ENCODE assay signal across 32 cellular contexts in genomic region chr11:118881130-118881717, GRCh38. TPM values are rescaled to one million over a fixed set of nuclear protein-coding genes. Genes with fewer than 3 reads are reported as not detected.
DNase-seq lines count a peak whose midpoint lies in the region; ATAC-seq lines count a peak whose summit lies in the region.
"Had no signal": no experiment of that assay in that cellular context is flagged by ENCODE, and none has a peak within 500 bp of the region (broad histone marks: within the 10 kb centered on the region; RNA-seq: fewer than 3 reads in every experiment).

No MANE protein-coding gene starts in this region.

- H3K4me3 ChIP-seq in CD4-positive, CD25-positive, alpha-beta regulatory T cell (ENCODE audit: low read depth, low read length): no peak overlapping the region
- H3K4me3 ChIP-seq: body of pancreas, esophagus muscularis mucosa, SK-N-MC, smooth muscle cell, stomach, tibial nerve had no signal

- intact Hi-C loops in sciatic nerve (cut with DNase I): no loop called here

- H3K27me3 Mint-ChIP-seq in CD4-positive, CD25-positive, alpha-beta regulatory T cell: peaks cover 4% of the 10 kb centered on the region
- H3K27me3 Mint-ChIP-seq in T-cell: no peaks in the 10 kb centered on the region

- peak; percentile 65 for DNase-seq in activated CD4-positive, alpha-beta T cell treated with anti-CD3 and anti-CD28 coated beads for 48 hours
- DNase-seq in activated CD4-positive, alpha-beta T cell treated with anti-CD3 and anti-CD28 coated beads for 4 hours: no peak
- DNase-seq in CD4-positive, CD25-positive, alpha-beta regulatory T cell: no peak
- DNase-seq in T-cell (no peak), iris pigment epithelial cell (ENCODE audit: low read depth) (peak; percentile 30), sciatic nerve (ENCODE audit: low spot score) (no peak), NCI-H2107 (lab: John Stamatoyannopoulos, UW) (no peak)
- DNase-seq: activated CD4-positive, CD25-positive, alpha-beta regulatory T cell; AML-193; body of pancreas; COR-L47; DMS79 treated with DMSO at 0.1 percent for 48 hours; effector CD8-positive, alpha-beta T cell; hippocampal formation; KBM-7; MM.1S; NCI-H146; NCI-H2171; NCI-H524 treated with DMSO at 0.1 percent for 48 hours; RPMI8226; stimulated activated CD4-positive, alpha-beta T cell treated with anti-CD3 and anti-CD28 coated beads, Interleukin-4, amount 100 ng/mL, for 1 hour; stomach had no signal

- H3K27ac ChIP-seq in CD4-positive, CD25-positive, alpha-beta regulatory T cell (ENCODE audit: insufficient read depth, low read length, poor library complexity, severe bottlenecking): no peak overlapping the region
- H3K27ac ChIP-seq: body of pancreas, esophagus muscularis mucosa, SK-N-MC, stomach, tibial nerve had no signal

- H3K36me3 ChIP-seq in CD4-positive, CD25-positive, alpha-beta regulatory T cell (ENCODE audit: control insufficient read depth, insufficient read depth, low read length): no peaks in the 10 kb centered on the region
- H3K36me3 ChIP-seq: esophagus muscularis mucosa, stomach, tibial nerve had no signal

- CTCF ChIA-PET in T-cell (lab: Charles Lee): interaction anchor here in 1 of 2 donors (0.6 kb wide), 1 partner anchor 116 kb away, joined by 6 read pairs; no protein-coding TSS in a partner anchor

- ATAC-seq in CD4-positive, CD25-positive, alpha-beta regulatory T cell (ENCODE audit: low read depth in 2 of 2): no peak
- ATAC-seq in T-cell (replicated peaks in 1 of 4): no peak
- ATAC-seq in sciatic nerve: no peak
- ATAC-seq in HG02981 (IDR thresholded peaks at IDR 0.05; ENCODE audit: unreplicated experiment): no peak
- ATAC-seq: body of pancreas, HCT116 had no signal

- H3K9me3 Mint-ChIP-seq in CD4-positive, CD25-positive, alpha-beta regulatory T cell: peaks cover 0 to 2% (median 0%) of the 10 kb centered on the region in 7 donors
- no peaks in the 10 kb centered on the region for H3K9me3 Mint-ChIP-seq in T-cell

- no peaks in the 10 kb centered on the region for H3K27me3 ChIP-seq in CD4-positive, CD25-positive, alpha-beta regulatory T cell (ENCODE audit: control insufficient read depth, insufficient read depth, low read length)
- H3K27me3 ChIP-seq: body of pancreas, esophagus muscularis mucosa, stomach, tibial nerve had no signal

- H3K4me1 Mint-ChIP-seq in CD4-positive, CD25-positive, alpha-beta regulatory T cell: peaks cover 5 to 94% (median 66%) of the 10 kb centered on the region in 4 donors
- H3K4me1 Mint-ChIP-seq in T-cell: peaks cover 78 to 86% (median 80%) of the 10 kb centered on the region in 3 donors

- no peaks in the 10 kb centered on the region for H3K9me3 ChIP-seq in CD4-positive, CD25-positive, alpha-beta regulatory T cell (ENCODE audit: control insufficient read depth in 2 of 2, low read length in 2 of 2)
- H3K9me3 ChIP-seq: body of pancreas, esophagus muscularis mucosa, stomach, tibial nerve had no signal

- H3K27ac Mint-ChIP-seq in CD4-positive, CD25-positive, alpha-beta regulatory T cell: peak overlapping the region; percentile 6 to 80 (median 67)
- H3K27ac Mint-ChIP-seq in T-cell: peak overlapping the region; percentile 74 to 79

- POLR2A ChIA-PET in T-cell (lab: Charles Lee): interaction anchor here in 1 of 2 donors (0.7 kb wide), 1 partner anchor 62 kb away, joined by 11 read pairs; no protein-coding TSS in a partner anchor

- peaks cover 64% of the 10 kb centered on the region for H3K4me1 ChIP-seq in CD4-positive, CD25-positive, alpha-beta regulatory T cell (ENCODE audit: control insufficient read depth, insufficient read depth, low read length, poor library complexity, severe bottlenecking)
- H3K4me1 ChIP-seq: tibial nerve had no signal

- peak overlapping the region; percentile 8 to 69 (median 46) for H3K4me3 Mint-ChIP-seq in CD4-positive, CD25-positive, alpha-beta regulatory T cell
- H3K4me3 Mint-ChIP-seq in T-cell: peak overlapping the region in 1 of 3 donors; percentile 19

- peaks cover 6% of the 10 kb centered on the region for H3K36me3 Mint-ChIP-seq in CD4-positive, CD25-positive, alpha-beta regulatory T cell
- no peaks in the 10 kb centered on the region for H3K36me3 Mint-ChIP-seq in T-cell

RNA-seq across cellular contexts. Expression of gene CXCR5, which starts 2.5 kb away (rescaled TPM):
- 4.8 TPM for total RNA-seq in CD4-positive, CD25-positive, alpha-beta regulatory T cell
- 10 to 100 TPM in 1 of 4 donors, 1 to 10 TPM in 3; 3.3 to 10.7 (median 6.0) TPM for polyA plus RNA-seq in CD4-positive, CD25-positive, alpha-beta regulatory T cell
- total RNA-seq in T-cell (10 to 100 TPM in 1 of 5 donors, 1 to 10 TPM in 4; 4.7 to 10.6 (median 6.3) TPM), sciatic nerve (0.18 TPM)
- total RNA-seq: A172, body of pancreas, frontal cortex, lower leg skin, renal cortical epithelial cell, smooth muscle cell, tibial nerve had no signal
- polyA plus RNA-seq: smooth muscle cell had no signal

RNA-seq across cellular contexts. Expression of gene BCL9L, which starts 44.5 kb away (rescaled TPM):
- 229 TPM for total RNA-seq in CD4-positive, CD25-positive, alpha-beta regulatory T cell
- polyA plus RNA-seq in CD4-positive, CD25-positive, alpha-beta regulatory T cell: 1 to 10 TPM; 2.1 to 4.1 (median 3.1) TPM
- total RNA-seq in T-cell (100 to 1,000 TPM; 229 to 331 (median 308) TPM), sciatic nerve (53.6 TPM)

Comparison
In these comparisons a context has a peak if more than half of its experiments do, and no peak if none do; other contexts are left out.
1. DNase-seq: peak in activated CD4-positive, alpha-beta T cell treated with anti-CD3 and anti-CD28 coated beads for 48 hours (single experiment) and iris pigment epithelial cell (single experiment); none in activated CD4-positive, alpha-beta T cell treated with anti-CD3 and anti-CD28 coated beads for 4 hours (0 of 2), CD4-positive, CD25-positive, alpha-beta regulatory T cell (0 of 3), T-cell (0 of 34), sciatic nerve (single experiment) and NCI-H2107 (single experiment).